Comparison of ENCODE assay signal across 28 cellular contexts in genomic region chr13:101951114-101951513, GRCh38.
"Had no signal": no experiment of that assay in that cellular context is flagged by ENCODE, and none has a peak within 500 bp of the region (broad histone marks: within the 10 kb centered on the region; RNA-seq: fewer than 3 reads in every experiment).

No MANE protein-coding gene starts in this region.

- H3K9ac ChIP-seq: parathyroid adenoma had no signal

- H3K27me3 Mint-ChIP-seq: natural killer cell treated with Interleukin-12 subunit alpha and Interleukin-12 subunit beta and Interleukin-15 and Interleukin-18, amount 100 ng/mL, for 72 hours; progenitor cell of endocrine pancreas; stimulated activated naive B cell treated with anti-CD40 and anti-IgM and Interleukin-4, amounts not matched to agents 10 μg/mL and 1 μg/mL and 100 μg/mL, for 72 hours had no signal

- H3K27me3 ChIP-seq: ovary, right lobe of liver, sigmoid colon, stomach, thyroid gland, tibial nerve, upper lobe of left lung, vagina had no signal

- H3K79me2 ChIP-seq: parathyroid adenoma had no signal

- H3K27ac ChIP-seq: ovary, parathyroid adenoma, psoas muscle, right lobe of liver, sigmoid colon, stomach, thoracic aorta, thyroid gland, tibial nerve, upper lobe of left lung, vagina had no signal

- H3K36me3 Mint-ChIP-seq: naive thymus-derived CD8-positive, alpha-beta T cell; natural killer cell treated with Interleukin-12 subunit alpha and Interleukin-12 subunit beta and Interleukin-15 and Interleukin-18, amount 100 ng/mL, for 72 hours; stimulated activated effector memory CD8-positive, alpha-beta T cell treated with anti-CD3 and anti-CD28 coated beads, Interleukin-12 subunit alpha, Interleukin-12 subunit beta, amount 100 ng/mL, for 72 hours; stimulated activated naive B cell treated with anti-CD40 and anti-IgM and Interleukin-4, amounts not matched to agents 10 μg/mL and 1 μg/mL and 100 μg/mL, for 72 hours had no signal

- H3K9me3 Mint-ChIP-seq: nephron progenitor cell; stimulated activated naive B cell treated with anti-CD40 and anti-IgM and Interleukin-4, amounts not matched to agents 10 μg/mL and 1 μg/mL and 100 μg/mL, for 72 hours had no signal

- DNase-seq: naive thymus-derived CD8-positive, alpha-beta T cell; nephron progenitor cell; occipital lobe; ovary; posterior cingulate gyrus; psoas muscle; right lobe of liver; sigmoid colon; small intestine; stimulated activated CD4-positive, alpha-beta T cell treated with anti-CD3 and anti-CD28 coated beads, Interleukin-15, amount 100 ng/mL, for 24 hours; stimulated activated CD4-positive, alpha-beta T cell treated with anti-CD3 and anti-CD28 coated beads, Interleukin-2, amount 100 ng/mL, for 24 hours; stimulated activated CD4-positive, alpha-beta T cell treated with anti-CD3 and anti-CD28 coated beads, Interleukin-2, amount 100 ng/mL, for 48 hours; stimulated activated CD4-positive, alpha-beta T cell treated with anti-CD3 and anti-CD28 coated beads, Interleukin-4, amount 100 ng/mL, for 24 hours; stimulated activated naive B cell treated with anti-CD40 and anti-IgM and Interleukin-4, amounts not matched to agents 10 μg/mL and 1 μg/mL and 100 μg/mL, for 72 hours; stimulated activated naive CD4-positive, alpha-beta T cell treated with Interleukin-2 at 50 U/mL for 16 hours; stomach; thyroid gland; trophoblast cell; upper lobe of left lung had no signal

- H3K4me1 ChIP-seq: parathyroid adenoma, psoas muscle, right lobe of liver, sigmoid colon, stomach, thyroid gland, tibial nerve, vagina had no signal

- H2AFZ ChIP-seq: parathyroid adenoma had no signal

- ATAC-seq: naive thymus-derived CD8-positive, alpha-beta T cell; natural killer cell treated with Interleukin-12 subunit alpha and Interleukin-12 subunit beta and Interleukin-15 and Interleukin-18, amount 100 ng/mL, for 72 hours; psoas muscle; right lobe of liver; stimulated activated effector memory CD8-positive, alpha-beta T cell treated with anti-CD3 and anti-CD28 coated beads, Interleukin-12 subunit alpha, Interleukin-12 subunit beta, amount 100 ng/mL, for 72 hours; stimulated activated naive B cell treated with anti-CD40 and anti-IgM and Interleukin-4, amounts not matched to agents 10 μg/mL and 1 μg/mL and 100 μg/mL, for 72 hours had no signal

- H3K27ac Mint-ChIP-seq: naive thymus-derived CD8-positive, alpha-beta T cell; natural killer cell treated with Interleukin-12 subunit alpha and Interleukin-12 subunit beta and Interleukin-15 and Interleukin-18, amount 100 ng/mL, for 72 hours; nephron progenitor cell; progenitor cell of endocrine pancreas; stimulated activated effector memory CD8-positive, alpha-beta T cell treated with anti-CD3 and anti-CD28 coated beads, Interleukin-12 subunit alpha, Interleukin-12 subunit beta, amount 100 ng/mL, for 72 hours; stimulated activated naive B cell treated with anti-CD40 and anti-IgM and Interleukin-4, amounts not matched to agents 10 μg/mL and 1 μg/mL and 100 μg/mL, for 72 hours; stimulated activated naive CD8-positive, alpha-beta T cell treated with anti-CD3 and anti-CD28 coated beads, Interleukin-15, Interleukin-2, amounts not matched to agents 100 ng/mL and 50 ng/mL, for 24 hours had no signal

- H3K9me3 ChIP-seq: ovary, psoas muscle, right lobe of liver, sigmoid colon, stomach, thoracic aorta, thyroid gland, tibial nerve, upper lobe of left lung, vagina had no signal

- H3K4me1 Mint-ChIP-seq: neural crest cell; stimulated activated effector memory CD8-positive, alpha-beta T cell treated with anti-CD3 and anti-CD28 coated beads, Interleukin-12 subunit alpha, Interleukin-12 subunit beta, amount 100 ng/mL, for 72 hours; stimulated activated naive B cell treated with anti-CD40 and anti-IgM and Interleukin-4, amounts not matched to agents 10 μg/mL and 1 μg/mL and 100 μg/mL, for 72 hours had no signal

- H3K36me3 ChIP-seq: ovary, right lobe of liver, sigmoid colon, stomach, thoracic aorta, thyroid gland, tibial nerve, upper lobe of left lung, vagina had no signal

- H3K4me3 Mint-ChIP-seq: naive thymus-derived CD8-positive, alpha-beta T cell; natural killer cell treated with Interleukin-12 subunit alpha and Interleukin-12 subunit beta and Interleukin-15 and Interleukin-18, amount 100 ng/mL, for 72 hours; nephron progenitor cell; neural crest cell; stimulated activated effector memory CD8-positive, alpha-beta T cell treated with anti-CD3 and anti-CD28 coated beads, Interleukin-12 subunit alpha, Interleukin-12 subunit beta, amount 100 ng/mL, for 72 hours; stimulated activated naive B cell treated with anti-CD40 and anti-IgM and Interleukin-4, amounts not matched to agents 10 μg/mL and 1 μg/mL and 100 μg/mL, for 72 hours; stimulated activated naive CD8-positive, alpha-beta T cell treated with anti-CD3 and anti-CD28 coated beads, Interleukin-15, Interleukin-2, amounts not matched to agents 100 ng/mL and 50 ng/mL, for 24 hours had no signal

- H3K4me3 ChIP-seq: ovary, psoas muscle, right lobe of liver, sigmoid colon, stomach, thoracic aorta, thyroid gland, tibial nerve, upper lobe of left lung, vagina had no signal
